In the genomic region with DNA sequence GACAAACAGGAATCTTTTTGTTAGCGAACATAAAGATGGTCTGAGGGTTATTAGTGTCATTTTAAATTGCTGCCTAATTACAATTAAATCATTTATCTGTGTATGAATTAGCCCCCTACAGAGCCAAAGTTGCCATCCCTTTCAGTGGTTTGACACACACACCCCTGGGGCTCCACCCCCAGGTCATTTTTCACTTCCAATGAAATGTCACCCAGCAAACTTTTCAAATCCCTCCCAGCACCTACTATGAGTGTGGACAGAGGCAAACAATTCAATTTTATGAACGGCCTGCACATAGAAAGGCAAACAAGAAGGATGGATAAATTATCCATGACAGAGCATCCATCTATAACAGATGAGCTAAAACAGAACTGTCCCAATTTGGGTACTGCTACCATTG, we compare ENCODE assay signal across 2 cellular contexts.
TF ChIP-seq lines count a peak whose summit lies in the region.

No MANE protein-coding gene starts in this region.

TF ChIP-seq in IMR-90, 13 proteins besides CTCF, POLR2A, EP300 and RAD21:
- TF ChIP-seq FOS (IDR thresholded peaks at IDR 0.05; ENCODE audit: low read depth, low read length) (no peak), RFX5 (IDR thresholded peaks at IDR 0.05; ENCODE audit: low read depth, low read length) (no peak), SMC3 (IDR thresholded peaks at IDR 0.05; ENCODE audit: low read depth, low read length) (no peak), CHD1 (IDR thresholded peaks at IDR 0.05; ENCODE audit: low read depth, low read length) (no peak), ELK1 (IDR thresholded peaks at IDR 0.05; ENCODE audit: borderline replicate concordance, low read depth, low read length) (no peak)

TF ChIP-seq in neural cell, 6 proteins besides CTCF, POLR2A, EP300 and RAD21:
- TF ChIP-seq POLR2AphosphoS5 (IDR thresholded peaks at IDR 0.05) = no peak
- no peak for TF ChIP-seq TAF1 (IDR thresholded peaks at IDR 0.05; ENCODE audit: low read depth)
- TF ChIP-seq MXI1 (conservative IDR thresholded peaks at IDR 0.05; ENCODE audit: poor library complexity, severe bottlenecking) = no peak
- TF ChIP-seq SMC3 (conservative IDR thresholded peaks at IDR 0.05; ENCODE audit: poor library complexity) = no peak
- TF ChIP-seq, protein P1, sequence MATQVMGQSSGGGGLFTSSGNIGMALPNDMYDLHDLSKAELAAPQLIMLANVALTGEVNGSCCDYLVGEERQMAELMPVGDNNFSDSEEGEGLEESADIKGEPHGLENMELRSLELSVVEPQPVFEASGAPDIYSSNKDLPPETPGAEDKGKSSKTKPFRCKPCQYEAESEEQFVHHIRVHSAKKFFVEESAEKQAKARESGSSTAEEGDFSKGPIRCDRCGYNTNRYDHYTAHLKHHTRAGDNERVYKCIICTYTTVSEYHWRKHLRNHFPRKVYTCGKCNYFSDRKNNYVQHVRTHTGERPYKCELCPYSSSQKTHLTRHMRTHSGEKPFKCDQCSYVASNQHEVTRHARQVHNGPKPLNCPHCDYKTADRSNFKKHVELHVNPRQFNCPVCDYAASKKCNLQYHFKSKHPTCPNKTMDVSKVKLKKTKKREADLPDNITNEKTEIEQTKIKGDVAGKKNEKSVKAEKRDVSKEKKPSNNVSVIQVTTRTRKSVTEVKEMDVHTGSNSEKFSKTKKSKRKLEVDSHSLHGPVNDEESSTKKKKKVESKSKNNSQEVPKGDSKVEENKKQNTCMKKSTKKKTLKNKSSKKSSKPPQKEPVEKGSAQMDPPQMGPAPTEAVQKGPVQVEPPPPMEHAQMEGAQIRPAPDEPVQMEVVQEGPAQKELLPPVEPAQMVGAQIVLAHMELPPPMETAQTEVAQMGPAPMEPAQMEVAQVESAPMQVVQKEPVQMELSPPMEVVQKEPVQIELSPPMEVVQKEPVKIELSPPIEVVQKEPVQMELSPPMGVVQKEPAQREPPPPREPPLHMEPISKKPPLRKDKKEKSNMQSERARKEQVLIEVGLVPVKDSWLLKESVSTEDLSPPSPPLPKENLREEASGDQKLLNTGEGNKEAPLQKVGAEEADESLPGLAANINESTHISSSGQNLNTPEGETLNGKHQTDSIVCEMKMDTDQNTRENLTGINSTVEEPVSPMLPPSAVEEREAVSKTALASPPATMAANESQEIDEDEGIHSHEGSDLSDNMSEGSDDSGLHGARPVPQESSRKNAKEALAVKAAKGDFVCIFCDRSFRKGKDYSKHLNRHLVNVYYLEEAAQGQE (IDR thresholded peaks at IDR 0.05; ENCODE audit: borderline replicate concordance) = no peak
- TF ChIP-seq EZH2 (IDR thresholded peaks at IDR 0.05; ENCODE audit: borderline replicate concordance, insufficient read depth, low read length, poor library complexity, severe bottlenecking) = no peak
